In genomic region chr17:81412490-81413093, GRCh38 we compare ENCODE assay signal across 8 cellular contexts. TPM values are rescaled to one million over a fixed set of nuclear protein-coding genes. Genes with fewer than 3 reads are reported as not detected.
DNase-seq lines count a peak whose midpoint lies in the region; ATAC-seq, FAIRE-seq and TF ChIP-seq lines count a peak whose summit lies in the region.

No MANE protein-coding gene starts in this region.

- H3K27ac ChIP-seq in RWPE1: peak overlapping the region; percentile 72

- H3K36me3 Mint-ChIP-seq in stimulated activated effector memory CD8-positive, alpha-beta T cell treated with anti-CD3 and anti-CD28 coated beads, Interleukin-12 subunit alpha, Interleukin-12 subunit beta, amount 100 ng/mL, for 72 hours: no peaks in the 10 kb centered on the region

- H3K4me1 Mint-ChIP-seq in stimulated activated effector memory CD8-positive, alpha-beta T cell treated with anti-CD3 and anti-CD28 coated beads, Interleukin-12 subunit alpha, Interleukin-12 subunit beta, amount 100 ng/mL, for 72 hours: peaks cover 26% of the 10 kb centered on the region

- peak overlapping the region; percentile 16 for H3K27ac Mint-ChIP-seq in stimulated activated effector memory CD8-positive, alpha-beta T cell treated with anti-CD3 and anti-CD28 coated beads, Interleukin-12 subunit alpha, Interleukin-12 subunit beta, amount 100 ng/mL, for 72 hours

- POLR2A ChIA-PET in RWPE1 (lab: Yijun Ruan, JAX; ENCODE audit: low non-redundant PET): no interaction called here

- H3K9me3 Mint-ChIP-seq in stimulated activated effector memory CD8-positive, alpha-beta T cell treated with anti-CD3 and anti-CD28 coated beads, Interleukin-12 subunit alpha, Interleukin-12 subunit beta, amount 100 ng/mL, for 72 hours: no peaks in the 10 kb centered on the region

- CTCF ChIA-PET in RWPE1 (lab: Yijun Ruan, JAX): interaction anchor here (1.8 kb wide), 1 partner anchor 72 kb away, joined by 8 read pairs; no protein-coding TSS in a partner anchor

- FAIRE-seq in frontal cortex (lab: Jason Lieb, UNC): no peak

- DNase-seq in RWPE1 (ENCODE audit: low spot score): no peak
- DNase-seq in activated T-helper 1 cell treated with anti-CD3 and anti-CD28 coated beads, Interleukin-2, amount 50 U/mL, for 16 hours (ENCODE audit: low read depth in 1 of 2, low spot score in 1 of 2): peak; percentile 16 to 23
- DNase-seq in iris pigment epithelial cell (ENCODE audit: low read depth): peak; percentile 51
- peak; percentile 47 to 73 for DNase-seq in stimulated activated effector memory CD8-positive, alpha-beta T cell treated with anti-CD3 and anti-CD28 coated beads, Interleukin-12 subunit alpha, Interleukin-12 subunit beta, amount 100 ng/mL, for 72 hours (ENCODE audit: low spot score in 2 of 2)
- no peak for DNase-seq in SKM-1 (lab: John Stamatoyannopoulos, UW; ENCODE audit: unreplicated experiment)
- no peak for DNase-seq in kidney glomerular epithelial cell (lab: John Stamatoyannopoulos, UW)
- DNase-seq in frontal cortex (ENCODE audit: low spot score in 2 of 2): no peak
- DNase-seq in hippocampal formation (lab: John Stamatoyannopoulos, UW): no peak

- H3K4me3 Mint-ChIP-seq in stimulated activated effector memory CD8-positive, alpha-beta T cell treated with anti-CD3 and anti-CD28 coated beads, Interleukin-12 subunit alpha, Interleukin-12 subunit beta, amount 100 ng/mL, for 72 hours: peak overlapping the region; percentile 11

- TF ChIP-seq CTCF in RWPE1 (conservative IDR thresholded peaks at IDR 0.05; ENCODE audit: low read depth): no peak

- ATAC-seq in stimulated activated effector memory CD8-positive, alpha-beta T cell treated with anti-CD3 and anti-CD28 coated beads, Interleukin-12 subunit alpha, Interleukin-12 subunit beta, amount 100 ng/mL, for 72 hours: peak; percentile 86

RNA-seq across cellular contexts. Expression of gene BAHCC1, which starts 17.3 kb away (rescaled TPM):
- 5.7 TPM for total RNA-seq in frontal cortex

Comparison
In these comparisons a context has a peak if more than half of its experiments do, and no peak if none do; other contexts are left out.
1. DNase-seq: peak in activated T-helper 1 cell treated with anti-CD3 and anti-CD28 coated beads, Interleukin-2, amount 50 U/mL, for 16 hours (2 of 2), iris pigment epithelial cell (single experiment) and stimulated activated effector memory CD8-positive, alpha-beta T cell treated with anti-CD3 and anti-CD28 coated beads, Interleukin-12 subunit alpha, Interleukin-12 subunit beta, amount 100 ng/mL, for 72 hours (2 of 2); none in RWPE1 (single experiment), SKM-1 (single experiment), kidney glomerular epithelial cell (single experiment), frontal cortex (0 of 2) and hippocampal formation (0 of 2).